1 cellular context compared by ENCODE assay signal in the genomic region with DNA sequence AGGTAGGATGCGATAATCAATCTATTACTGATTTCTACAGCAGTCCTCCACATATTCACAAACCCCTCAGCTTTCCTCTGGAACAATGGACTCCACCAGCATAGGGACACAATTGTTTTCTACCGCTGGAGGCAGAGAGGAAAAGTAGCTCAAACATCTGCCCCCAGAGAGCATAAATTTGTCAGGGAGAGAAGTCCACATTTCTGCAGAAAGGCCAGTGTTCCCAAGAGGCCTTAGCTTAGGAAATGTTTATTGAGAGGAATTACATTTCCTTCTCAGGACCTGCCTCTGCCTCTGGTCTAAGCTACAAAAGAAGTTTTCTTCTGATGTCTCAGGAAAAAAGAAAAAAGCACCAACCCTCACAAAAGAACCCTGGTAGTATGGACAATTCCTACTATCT.
TF ChIP-seq lines count a peak whose summit lies in the region.

No MANE protein-coding gene starts in this region.

TF ChIP-seq in HCT116, 20 proteins besides CTCF, POLR2A, EP300 and RAD21 (continued from another document):
- TF ChIP-seq POLR2AphosphoS5 (IDR thresholded peaks at IDR 0.05; ENCODE audit: low read depth, low read length) (no peak), SP1 (IDR thresholded peaks at IDR 0.05; ENCODE audit: low read depth) (no peak), CEBPB (IDR thresholded peaks at IDR 0.05; ENCODE audit: low read depth) (no peak), EZH2 (IDR thresholded peaks at IDR 0.05) (no peak), EGR1 (IDR thresholded peaks at IDR 0.05; ENCODE audit: low read depth) (no peak), ZFX (IDR thresholded peaks at IDR 0.05) (no peak)
- TF ChIP-seq, protein P1, sequence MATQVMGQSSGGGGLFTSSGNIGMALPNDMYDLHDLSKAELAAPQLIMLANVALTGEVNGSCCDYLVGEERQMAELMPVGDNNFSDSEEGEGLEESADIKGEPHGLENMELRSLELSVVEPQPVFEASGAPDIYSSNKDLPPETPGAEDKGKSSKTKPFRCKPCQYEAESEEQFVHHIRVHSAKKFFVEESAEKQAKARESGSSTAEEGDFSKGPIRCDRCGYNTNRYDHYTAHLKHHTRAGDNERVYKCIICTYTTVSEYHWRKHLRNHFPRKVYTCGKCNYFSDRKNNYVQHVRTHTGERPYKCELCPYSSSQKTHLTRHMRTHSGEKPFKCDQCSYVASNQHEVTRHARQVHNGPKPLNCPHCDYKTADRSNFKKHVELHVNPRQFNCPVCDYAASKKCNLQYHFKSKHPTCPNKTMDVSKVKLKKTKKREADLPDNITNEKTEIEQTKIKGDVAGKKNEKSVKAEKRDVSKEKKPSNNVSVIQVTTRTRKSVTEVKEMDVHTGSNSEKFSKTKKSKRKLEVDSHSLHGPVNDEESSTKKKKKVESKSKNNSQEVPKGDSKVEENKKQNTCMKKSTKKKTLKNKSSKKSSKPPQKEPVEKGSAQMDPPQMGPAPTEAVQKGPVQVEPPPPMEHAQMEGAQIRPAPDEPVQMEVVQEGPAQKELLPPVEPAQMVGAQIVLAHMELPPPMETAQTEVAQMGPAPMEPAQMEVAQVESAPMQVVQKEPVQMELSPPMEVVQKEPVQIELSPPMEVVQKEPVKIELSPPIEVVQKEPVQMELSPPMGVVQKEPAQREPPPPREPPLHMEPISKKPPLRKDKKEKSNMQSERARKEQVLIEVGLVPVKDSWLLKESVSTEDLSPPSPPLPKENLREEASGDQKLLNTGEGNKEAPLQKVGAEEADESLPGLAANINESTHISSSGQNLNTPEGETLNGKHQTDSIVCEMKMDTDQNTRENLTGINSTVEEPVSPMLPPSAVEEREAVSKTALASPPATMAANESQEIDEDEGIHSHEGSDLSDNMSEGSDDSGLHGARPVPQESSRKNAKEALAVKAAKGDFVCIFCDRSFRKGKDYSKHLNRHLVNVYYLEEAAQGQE (IDR thresholded peaks at IDR 0.05; ENCODE audit: low read depth), result no peak
